ENCODE assay signal across 8 cellular contexts in genomic region chr13:91105270-91105669, GRCh38.
"Had no signal": no experiment of that assay in that cellular context is flagged by ENCODE, and none has a peak within 500 bp of the region (broad histone marks: within the 10 kb centered on the region; RNA-seq: fewer than 3 reads in every experiment).

No MANE protein-coding gene starts in this region.

- ATAC-seq: GM12878 had no signal

- H3K4me3 ChIP-seq: GM12878 had no signal

- FAIRE-seq: G401.6, GM12878, GM12891, GM12892, GM18507, GM19239 had no signal

- DNase-seq: GDM1, GF-D8 had no signal
